14 cellular contexts compared by ENCODE assay signal in the genomic region with DNA sequence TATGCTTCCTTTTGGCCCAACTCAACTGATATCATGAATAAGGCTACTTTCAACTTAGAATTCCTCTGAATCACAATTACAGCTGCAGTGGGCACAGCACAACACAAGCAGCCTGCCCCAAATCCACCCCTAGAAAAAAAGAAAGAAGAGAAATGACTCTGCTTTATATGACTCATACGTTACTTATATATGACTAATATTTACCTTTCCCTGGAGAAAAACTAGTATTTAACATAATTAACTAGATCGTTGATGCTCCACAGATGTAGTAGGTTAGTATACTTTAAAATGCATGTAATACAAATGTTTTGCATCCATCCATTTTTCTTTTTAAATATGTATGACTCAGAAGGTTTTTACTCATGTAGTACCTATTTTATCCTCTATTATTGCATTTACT.
DNase-seq lines count a peak whose midpoint lies in the region; ATAC-seq, FAIRE-seq and TF ChIP-seq lines count a peak whose summit lies in the region.
"Had no signal": no experiment of that assay in that cellular context is flagged by ENCODE, and none has a peak within 500 bp of the region (broad histone marks: within the 10 kb centered on the region; RNA-seq: fewer than 3 reads in every experiment).

No MANE protein-coding gene starts in this region.

- H3K36me3 ChIP-seq in astrocyte (ENCODE audit: insufficient read depth, low read length), result no peaks in the 10 kb centered on the region
- no peaks in the 10 kb centered on the region for H3K36me3 ChIP-seq in esophagus squamous epithelium

- intact Hi-C loops in esophagus squamous epithelium (cut with DNase I), result no loop called here

- no peaks in the 10 kb centered on the region for H3K79me2 ChIP-seq in astrocyte (ENCODE audit: insufficient read depth, low read length)

- H3K27me3 ChIP-seq in astrocyte (ENCODE audit: insufficient read depth, low read length) (no peaks in the 10 kb centered on the region), esophagus squamous epithelium (no peaks in the 10 kb centered on the region)

- H3K9ac ChIP-seq in astrocyte (ENCODE audit: low read length), result no peak overlapping the region

- H3K27ac Mint-ChIP-seq in astrocyte (ENCODE audit: unreplicated experiment) (no peak overlapping the region), progenitor cell of endocrine pancreas (no peak overlapping the region)
- H3K27ac Mint-ChIP-seq: T-cell had no signal

- H3K4me3 Mint-ChIP-seq in activated T-cell treated with anti-CD3 and anti-CD28 coated beads, Interleukin-2, amount 50 U/mL, for 4 hours, result no peak overlapping the region
- no peak overlapping the region for H3K4me3 Mint-ChIP-seq in astrocyte (ENCODE audit: unreplicated experiment)
- no peak overlapping the region for H3K4me3 Mint-ChIP-seq in progenitor cell of endocrine pancreas (ENCODE audit: low read depth)
- H3K4me3 Mint-ChIP-seq: T-cell had no signal

- H3K9me3 ChIP-seq in astrocyte (ENCODE audit: insufficient read depth, low read depth, low read length) (no peaks in the 10 kb centered on the region), esophagus squamous epithelium (no peaks in the 10 kb centered on the region)

- no peaks in the 10 kb centered on the region for H3K9me3 Mint-ChIP-seq in activated T-cell treated with anti-CD3 and anti-CD28 coated beads, Interleukin-2, amount 50 U/mL, for 4 hours
- H3K9me3 Mint-ChIP-seq in astrocyte (ENCODE audit: unreplicated experiment) (no peaks in the 10 kb centered on the region), progenitor cell of endocrine pancreas (ENCODE audit: low read depth) (no peaks in the 10 kb centered on the region)
- H3K9me3 Mint-ChIP-seq: T-cell had no signal

- 17 to 41% methylated on average over 2 of the region's 2 CpGs for WGBS in esophagus squamous epithelium, 2 donors

- H3K27ac ChIP-seq in astrocyte (ENCODE audit: low read depth, low read length) (peak overlapping the region; percentile 32), esophagus squamous epithelium (no peak overlapping the region)

- H3K4me3 ChIP-seq in astrocyte (ENCODE audit: insufficient read depth, low read depth, low read length), result no peak overlapping the region
- no peak overlapping the region for H3K4me3 ChIP-seq in esophagus squamous epithelium

- FAIRE-seq in astrocyte (lab: Jason Lieb, UNC), result no peak

- no peaks in the 10 kb centered on the region for H3K27me3 Mint-ChIP-seq in activated T-cell treated with anti-CD3 and anti-CD28 coated beads, Interleukin-2, amount 50 U/mL, for 4 hours (ENCODE audit: low read depth)
- H3K27me3 Mint-ChIP-seq in astrocyte (ENCODE audit: low read depth, unreplicated experiment), result no peaks in the 10 kb centered on the region
- H3K27me3 Mint-ChIP-seq in progenitor cell of endocrine pancreas, result no peaks in the 10 kb centered on the region
- H3K27me3 Mint-ChIP-seq: T-cell had no signal

- no peak for TF ChIP-seq POLR2A in esophagus squamous epithelium (IDR thresholded peaks at IDR 0.05)

- H3K4me1 ChIP-seq in astrocyte (ENCODE audit: insufficient read depth, low read length) (peaks cover 25% of the 10 kb centered on the region), esophagus squamous epithelium (no peaks in the 10 kb centered on the region)

- no peaks in the 10 kb centered on the region for H3K36me3 Mint-ChIP-seq in activated T-cell treated with anti-CD3 and anti-CD28 coated beads, Interleukin-2, amount 50 U/mL, for 4 hours (ENCODE audit: insufficient read depth)
- H3K36me3 Mint-ChIP-seq in astrocyte (ENCODE audit: low read depth, unreplicated experiment), result no peaks in the 10 kb centered on the region
- no peaks in the 10 kb centered on the region for H3K36me3 Mint-ChIP-seq in progenitor cell of endocrine pancreas (ENCODE audit: insufficient read depth)
- H3K36me3 Mint-ChIP-seq: T-cell had no signal

- ATAC-seq in activated T-cell treated with anti-CD3 and anti-CD28 coated beads, Interleukin-2, amount 50 U/mL, for 4 hours, result peak; percentile 62 to 80
- no peak for ATAC-seq in GM19463 (IDR thresholded peaks at IDR 0.05; ENCODE audit: unreplicated experiment)
- ATAC-seq: T-cell had no signal

- no peaks in the 10 kb centered on the region for H3K4me1 Mint-ChIP-seq in activated T-cell treated with anti-CD3 and anti-CD28 coated beads, Interleukin-2, amount 50 U/mL, for 4 hours (ENCODE audit: low read depth)
- H3K4me1 Mint-ChIP-seq in astrocyte (ENCODE audit: low read depth, unreplicated experiment) (peaks cover 21% of the 10 kb centered on the region), progenitor cell of endocrine pancreas (ENCODE audit: low read depth) (peaks cover 3% of the 10 kb centered on the region)
- H3K4me1 Mint-ChIP-seq: T-cell had no signal

- H2AFZ ChIP-seq in astrocyte (ENCODE audit: low read depth, low read length), result no peak overlapping the region

- no peak for DNase-seq in activated T-cell treated with anti-CD3 and anti-CD28 coated beads, Interleukin-2, amount 50 U/mL, for 4 hours
- DNase-seq in activated T-cell treated with anti-CD3 and anti-CD28 coated beads for 4 hours, result no peak
- peak; percentile 26 for DNase-seq in HT-29 (ENCODE audit: low spot score)
- peak; percentile 65 for DNase-seq in astrocyte (ENCODE audit: low read depth)
- DNase-seq in non-pigmented ciliary epithelial cell (ENCODE audit: low read depth), result peak; percentile 35
- DNase-seq in progenitor cell of endocrine pancreas (ENCODE audit: low spot score, unreplicated experiment), result no peak
- no peak for DNase-seq in esophagus squamous epithelium (lab: John Stamatoyannopoulos, UW)
- DNase-seq: activated CD4-positive, alpha-beta T cell treated with anti-CD3 and anti-CD28 coated beads for 4 hours; midbrain; MM.1S; NCI-H2171 treated with DMSO at 0.1 percent for 48 hours; T-cell; trophoblast cell had no signal

- no peaks in the 10 kb centered on the region for H4K20me1 ChIP-seq in astrocyte (ENCODE audit: insufficient read depth, low read length)

- TF ChIP-seq CTCF in astrocyte (IDR thresholded peaks at IDR 0.05; ENCODE audit: insufficient read depth, low read depth, low read length) (no peak), progenitor cell of endocrine pancreas (IDR thresholded peaks at IDR 0.05; ENCODE audit: unreplicated experiment) (no peak), esophagus squamous epithelium (IDR thresholded peaks at IDR 0.05) (no peak)

- H3K4me2 ChIP-seq in astrocyte (ENCODE audit: low read length), result peak overlapping the region; percentile 60

Comparison
In these comparisons a context has a peak if more than half of its experiments do, and no peak if none do; other contexts are left out.
1. DNase-seq: peak in HT-29 (single experiment), astrocyte (single experiment) and non-pigmented ciliary epithelial cell (single experiment); none in activated T-cell treated with anti-CD3 and anti-CD28 coated beads, Interleukin-2, amount 50 U/mL, for 4 hours (single experiment), activated T-cell treated with anti-CD3 and anti-CD28 coated beads for 4 hours (single experiment), progenitor cell of endocrine pancreas (single experiment) and esophagus squamous epithelium (single experiment).